Comparison of ENCODE assay signal across 8 cellular contexts in the genomic region with DNA sequence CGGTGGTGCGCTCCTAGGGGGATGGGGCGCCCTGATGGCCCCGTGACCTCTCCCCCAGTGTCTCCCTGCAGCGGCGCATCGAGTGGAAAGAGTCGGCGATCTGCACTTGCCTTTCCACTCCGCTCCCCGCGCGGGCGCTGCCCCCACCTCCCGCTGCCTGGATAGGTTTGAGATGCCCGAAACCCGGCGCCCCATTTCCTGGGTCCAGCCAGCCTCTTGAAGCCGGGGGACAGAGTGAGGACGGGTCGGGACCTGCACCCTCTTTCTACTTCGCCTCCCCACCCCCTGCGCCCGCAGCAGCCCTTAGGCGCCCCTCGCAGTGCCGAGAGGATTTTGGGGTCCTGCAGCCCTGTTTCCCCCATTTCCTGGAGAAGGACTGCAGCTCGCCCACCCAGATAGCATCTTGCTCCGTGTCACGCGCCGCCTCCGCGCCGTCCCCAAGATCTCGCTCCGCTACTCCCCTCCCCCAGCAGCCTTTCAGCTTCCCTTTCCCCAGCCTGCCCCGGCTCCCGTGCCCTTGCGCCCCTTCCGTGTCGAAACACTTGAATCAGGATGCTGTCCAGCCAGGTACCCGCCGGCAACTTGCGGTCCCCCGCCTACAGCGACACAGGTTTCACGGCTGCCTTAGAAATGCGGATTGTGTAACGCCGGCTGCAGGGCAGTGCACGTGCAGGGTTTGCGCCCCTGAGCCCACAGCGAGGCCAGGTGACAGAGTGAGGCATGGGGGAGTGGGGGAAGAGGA. TPM values are rescaled to one million over a fixed set of nuclear protein-coding genes. Genes with fewer than 3 reads are reported as not detected.
DNase-seq lines count a peak whose midpoint lies in the region; ATAC-seq and TF ChIP-seq lines count a peak whose summit lies in the region.

No MANE protein-coding gene starts in this region.

- DNase-seq in NCI-H748 (lab: John Stamatoyannopoulos, UW; ENCODE audit: unreplicated experiment) (peak; percentile 56), NCI-H748 treated with DMSO at 0.1 percent for 48 hours (lab: John Stamatoyannopoulos, UW) (no peak), SK-MEL-5 (ENCODE audit: low read depth, low spot score) (peak; percentile 38), cardiac muscle cell (ENCODE audit: low read depth in 1 of 2, low spot score in 1 of 2) (peak in 1 of 2 donors; percentile 40)
- peak; percentile 32 for DNase-seq in activated naive CD4-positive, alpha-beta T cell treated with anti-CD3 and anti-CD28 coated beads, Interleukin-2, amount 50 U/mL, for 16 hours

- H3K9me3 ChIP-seq in cardiac muscle cell (ENCODE audit: low read depth), result no peaks in the 10 kb centered on the region
- H3K9me3 ChIP-seq in parathyroid adenoma (ENCODE audit: control insufficient read depth, low read length), result no peaks in the 10 kb centered on the region

- H3K27ac ChIP-seq in cardiac muscle cell (no peak overlapping the region), parathyroid adenoma (no peak overlapping the region), urinary bladder (ENCODE audit: low read depth) (no peak overlapping the region)

- in situ Hi-C loops in SK-MEL-5 (cut with HindIII; ENCODE audit: low pct_unique_long_range_greater_than_20kb, low sequenced_read_pairs), result no loop called here

- peak overlapping the region; percentile 74 for H3K4me3 ChIP-seq in cardiac muscle cell
- H3K4me3 ChIP-seq in parathyroid adenoma (ENCODE audit: low read depth, low read length), result peak overlapping the region; percentile 73
- H3K4me3 ChIP-seq in urinary bladder (ENCODE audit: low read depth, low read length), result peak overlapping the region; percentile 70

- peak overlapping the region; percentile 96 for H2AFZ ChIP-seq in parathyroid adenoma

- H3K4me2 ChIP-seq in parathyroid adenoma (ENCODE audit: low read length), result peak overlapping the region; percentile 75

- H3K27me3 ChIP-seq in cardiac muscle cell (no peaks in the 10 kb centered on the region), parathyroid adenoma (ENCODE audit: control insufficient read depth, insufficient read depth, low read length) (no peaks in the 10 kb centered on the region)

- H3K4me1 ChIP-seq in cardiac muscle cell (ENCODE audit: low read depth), result peaks cover 41% of the 10 kb centered on the region
- peaks cover 4% of the 10 kb centered on the region for H3K4me1 ChIP-seq in parathyroid adenoma
- H3K4me1 ChIP-seq in urinary bladder (ENCODE audit: insufficient read depth), result peaks cover 2% of the 10 kb centered on the region

- H3K36me3 ChIP-seq in cardiac muscle cell (no peaks in the 10 kb centered on the region), parathyroid adenoma (ENCODE audit: control insufficient read depth, insufficient read depth, low read length) (no peaks in the 10 kb centered on the region), urinary bladder (ENCODE audit: insufficient read depth) (no peaks in the 10 kb centered on the region)

- WGBS in urinary bladder, result 2% methylated on average over 54 of the region's 54 CpGs

- H3K79me2 ChIP-seq in parathyroid adenoma, result no peaks in the 10 kb centered on the region

- TF ChIP-seq CTCF in cardiac muscle cell (IDR thresholded peaks at IDR 0.05; ENCODE audit: low read depth, low read length) (no peak), parathyroid adenoma (IDR thresholded peaks at IDR 0.05) (no peak)

- no peak overlapping the region for H3K9ac ChIP-seq in parathyroid adenoma

- ATAC-seq in HG02970 (IDR thresholded peaks at IDR 0.05; ENCODE audit: low FRiP score, unreplicated experiment), result peak; percentile 29

RNA-seq across cellular contexts. Expression of a gene that starts 0.5 kb away (rescaled TPM):
- total RNA-seq in SK-MEL-5 (2014; rRNA removed; shearing (Covaris generic)), result 38.2 and 43.5 TPM in 2 replicates
- polyA plus RNA-seq in SK-MEL-5 (2015; cell fraction: cytosol; rRNA removed), result 32.4 and 35.0 TPM in 2 replicates
- polyA plus RNA-seq in SK-MEL-5 (2015; cell fraction: nucleus; rRNA removed), result 13.3 and 16.7 TPM in 2 replicates
- total RNA-seq in cardiac muscle cell, result 13.4 and 31.4 TPM in 2 replicates
- 12.9 and 32.7 TPM in 2 replicates for polyA plus RNA-seq in cardiac muscle cell
- total RNA-seq in urinary bladder, result 7.2 TPM
- polyA plus RNA-seq in urinary bladder, result 8.8 TPM

RNA-seq across cellular contexts. Expression of a gene that starts 27.3 kb away (rescaled TPM):
- total RNA-seq in SK-MEL-5 (2014; rRNA removed; shearing (Covaris generic)), result 1.3 TPM in 1 of 2 replicates, not detected in the other
- 0.31 TPM in 1 of 2 replicates, not detected in the other for polyA plus RNA-seq in SK-MEL-5 (2015; cell fraction: cytosol; rRNA removed)
- not detected in 2 replicates for polyA plus RNA-seq in SK-MEL-5 (2015; cell fraction: nucleus; rRNA removed)
- total RNA-seq in cardiac muscle cell (0.21 and 0.39 TPM in 2 replicates), urinary bladder (3.5 TPM)
- polyA plus RNA-seq in cardiac muscle cell (0.51 and 0.94 TPM in 2 replicates), urinary bladder (5.4 TPM)
